ENCODE assay signal across 9 cellular contexts in genomic region chr18:9109523-9109922, GRCh38. TPM values are rescaled to one million over a fixed set of nuclear protein-coding genes. Genes with fewer than 3 reads are reported as not detected.
DNase-seq lines count a peak whose midpoint lies in the region; ATAC-seq and TF ChIP-seq lines count a peak whose summit lies in the region.
"Had no signal": no experiment of that assay in that cellular context is flagged by ENCODE, and none has a peak within 500 bp of the region (broad histone marks: within the 10 kb centered on the region; RNA-seq: fewer than 3 reads in every experiment).

No MANE protein-coding gene starts in this region.

- no peak overlapping the region for H4K8ac ChIP-seq in H9 (replicated peaks; ENCODE audit: insufficient read length, low read depth, low read length)
- no peak overlapping the region for H4K8ac ChIP-seq in neuronal stem cell (ENCODE audit: low read depth, low read length)

- TF ChIP-seq CTCF in H9 (conservative IDR thresholded peaks at IDR 0.05) (no peak), fibroblast of mammary gland (conservative IDR thresholded peaks at IDR 0.05; ENCODE audit: control insufficient read depth, insufficient read depth, low read depth, low read length) (no peak), RWPE1 (conservative IDR thresholded peaks at IDR 0.05; ENCODE audit: low read depth) (no peak)

- H4K20me1 ChIP-seq in H9 (ENCODE audit: control insufficient read depth, insufficient read depth, insufficient read length) = no peaks in the 10 kb centered on the region

- H3K27me3 Mint-ChIP-seq in H9 (ENCODE audit: low read depth) = no peaks in the 10 kb centered on the region
- H3K27me3 Mint-ChIP-seq in T-helper 17 cell = no peaks in the 10 kb centered on the region

- no peak overlapping the region for H2BK12ac ChIP-seq in H9 (ENCODE audit: insufficient read length, low read depth, low read length)
- no peak overlapping the region for H2BK12ac ChIP-seq in neuronal stem cell (ENCODE audit: low read length)

- H3K14ac ChIP-seq in H9 (ENCODE audit: insufficient read depth, low read length) = no peak overlapping the region
- H3K14ac ChIP-seq in neuronal stem cell (ENCODE audit: low read length) = no peak overlapping the region

- H3K23me2 ChIP-seq in H9 (ENCODE audit: insufficient read length, low read depth, low read length, poor library complexity, severe bottlenecking) = no peaks in the 10 kb centered on the region

- H2AFZ ChIP-seq in H9 (ENCODE audit: low read length) (no peak overlapping the region), neuronal stem cell (ENCODE audit: low read length) (no peak overlapping the region)

- peaks cover 67% of the 10 kb centered on the region for H3K79me2 ChIP-seq in H9 (ENCODE audit: insufficient read depth, low read length)

- H2BK15ac ChIP-seq in H9 (ENCODE audit: low read depth, low read length) (no peak overlapping the region), neuronal stem cell (ENCODE audit: low read length) (no peak overlapping the region)

- no peak overlapping the region for H2BK5ac ChIP-seq in H9 (ENCODE audit: insufficient read length, low read length)
- no peak overlapping the region for H2BK5ac ChIP-seq in neuronal stem cell (ENCODE audit: low read length)

- H3K4me1 ChIP-seq in H9 (ENCODE audit: insufficient read depth, low read length) (peaks cover 4% of the 10 kb centered on the region; the same call in 1 of the 2 replicates), neuronal stem cell (ENCODE audit: control insufficient read depth in 2 of 2, insufficient read depth in 1 of 2, low read depth in 1 of 2, low read length in 2 of 2) (peaks cover 6 to 19% of the 10 kb centered on the region in 2 donors)

- peaks cover 1 to 85% of the 10 kb centered on the region in 2 donors for H3K36me3 ChIP-seq in neuronal stem cell (replicated peaks in 1 of 2; ENCODE audit: control insufficient read depth in 2 of 2, insufficient read depth in 2 of 2, low read length in 2 of 2)
- H3K36me3 ChIP-seq: tibial nerve had no signal

- peaks cover 71 to 77% of the 10 kb centered on the region in 2 experiments for H3K4me1 Mint-ChIP-seq in H9
- H3K4me1 Mint-ChIP-seq in T-helper 17 cell = peaks cover 63% of the 10 kb centered on the region

- WGBS in H9 (ENCODE audit: extremely low coverage, insufficient read length, low lambda C conversion rate) = no CpG with 5 or more reads among the region's 4 CpGs
- WGBS in neuronal stem cell (ENCODE audit: extremely low coverage in 2 of 2, insufficient read length in 2 of 2, insufficient replicate concordance in 1 of 2), 2 donors = no CpG with 5 or more reads among the region's 4 CpGs

- H2AK5ac ChIP-seq in H9 (ENCODE audit: insufficient read length, low read length) (no peak overlapping the region), neuronal stem cell (ENCODE audit: low read depth, low read length) (no peak overlapping the region)

- H3K79me1 ChIP-seq in H9 (ENCODE audit: insufficient read depth, low read depth, low read length, poor library complexity, severe bottlenecking) (peaks cover 3% of the 10 kb centered on the region), neuronal stem cell (ENCODE audit: low read depth, low read length) (no peaks in the 10 kb centered on the region)

- no peak overlapping the region for H3K23ac ChIP-seq in H9 (ENCODE audit: insufficient read length, low read depth, low read length)
- H3K23ac ChIP-seq in neuronal stem cell (ENCODE audit: low read depth, low read length, poor library complexity) = no peak overlapping the region

- H3K9me3 ChIP-seq in H9 (ENCODE audit: control insufficient read depth, low read depth, low read length) (no peaks in the 10 kb centered on the region), T-helper 17 cell (ENCODE audit: control insufficient read depth, low read length, poor library complexity, severe bottlenecking) (no peaks in the 10 kb centered on the region), neuronal stem cell (replicated peaks in 1 of 2; ENCODE audit: control insufficient read depth in 2 of 2, insufficient read depth in 1 of 2, low read depth in 1 of 2, low read length in 2 of 2) (peaks cover 0 to 5% of the 10 kb centered on the region in 2 donors)
- H3K9me3 ChIP-seq: tibial nerve had no signal

- H3K4ac ChIP-seq in H9 (ENCODE audit: low read depth, low read length) (no peak overlapping the region), neuronal stem cell (ENCODE audit: low read length) (no peak overlapping the region)

- H2BK120ac ChIP-seq in H9 (ENCODE audit: low read depth, low read length, poor library complexity, severe bottlenecking) = no peak overlapping the region
- no peak overlapping the region for H2BK120ac ChIP-seq in neuronal stem cell (ENCODE audit: low read depth, low read length)

- no peaks in the 10 kb centered on the region for H3K27me3 ChIP-seq in H9 (ENCODE audit: insufficient read depth, low read length)
- H3K27me3 ChIP-seq in neuronal stem cell (ENCODE audit: control insufficient read depth in 3 of 3, insufficient read depth in 3 of 3, low read depth in 1 of 3, low read length in 3 of 3) = no peaks in the 10 kb centered on the region
- H3K27me3 ChIP-seq: tibial nerve had no signal

- H3K36me3 Mint-ChIP-seq in H9 (ENCODE audit: insufficient read depth in 1 of 3, low read depth in 3 of 3) (peaks cover 17 to 22% (median 19%) of the 10 kb centered on the region in 3 experiments; a peak in 6 of 7 replicates), T-helper 17 cell (ENCODE audit: low read depth) (peaks cover 3% of the 10 kb centered on the region)

- no peak overlapping the region for H4K91ac ChIP-seq in H9 (ENCODE audit: insufficient read length, low read depth, low read length)
- H4K91ac ChIP-seq in neuronal stem cell (ENCODE audit: low read depth, low read length, poor library complexity) = no peak overlapping the region

- POLR2A ChIA-PET in RWPE1 (lab: Yijun Ruan, JAX; ENCODE audit: low non-redundant PET) = no interaction called here

- H3K56ac ChIP-seq in H9 (ENCODE audit: insufficient read length, low read depth, low read length) = no peak overlapping the region

- H3K27ac Mint-ChIP-seq in H9 (peak overlapping the region in 2 of 3 experiments; percentile 3 to 71; a peak in 3 of 7 replicates), T-helper 17 cell (peak overlapping the region; percentile 99)

- no peak overlapping the region for H4K5ac ChIP-seq in H9 (ENCODE audit: insufficient read length, low read depth, low read length)

- H2BK20ac ChIP-seq in H9 (ENCODE audit: low read depth, low read length, poor library complexity, severe bottlenecking) = no peak overlapping the region

- H3K18ac ChIP-seq in H9 (ENCODE audit: insufficient read length, low read depth, low read length) = no peak overlapping the region
- no peak overlapping the region for H3K18ac ChIP-seq in neuronal stem cell (ENCODE audit: low read length)

- peak overlapping the region in 1 of 2 experiments; percentile 35; a peak in 1 of 5 replicates for H3K4me3 Mint-ChIP-seq in H9
- peak overlapping the region; percentile 66 for H3K4me3 Mint-ChIP-seq in T-helper 17 cell

- no peak for DNase-seq in H9
- DNase-seq in T-helper 17 cell = no peak
- DNase-seq in fibroblast of mammary gland (ENCODE audit: low read depth) = peak; percentile 68
- DNase-seq in stimulated activated naive CD4-positive, alpha-beta T cell (lab: John Stamatoyannopoulos, UW) = no peak
- DNase-seq in RWPE1 (ENCODE audit: low spot score) = no peak
- DNase-seq in neuronal stem cell (ENCODE audit: low spot score) = no peak
- no peak for DNase-seq in DMS79 (lab: John Stamatoyannopoulos, UW)

- H3K27ac ChIP-seq in H9 (ENCODE audit: insufficient read length, low read depth, low read length) = no peak overlapping the region
- H3K27ac ChIP-seq in skin epidermis = peak overlapping the region in 12 of 21 experiments; percentile 10 to 76 (median 32)
- no peak overlapping the region for H3K27ac ChIP-seq in RWPE1
- no peak overlapping the region for H3K27ac ChIP-seq in neuronal stem cell (replicated peaks; ENCODE audit: low read length)

- H3K9me3 Mint-ChIP-seq in H9 = no peaks in the 10 kb centered on the region

- ATAC-seq in T-helper 17 cell = peak; percentile 14

- H3K4me3 ChIP-seq in fibroblast of mammary gland (ENCODE audit: control insufficient read depth, low read depth, low read length) (no peak overlapping the region), skin epidermis (no peak overlapping the region), neuronal stem cell (ENCODE audit: low read length in 2 of 2) (no peak overlapping the region)
- H3K4me3 ChIP-seq: tibial nerve had no signal

- CTCF ChIA-PET in RWPE1 (lab: Yijun Ruan, JAX) = interaction anchor here (0.6 kb wide), 2 partner anchors 37 to 42 kb away, joined by 3 to 4 read pairs; no protein-coding TSS in a partner anchor

- no peak overlapping the region for H3K4me2 ChIP-seq in H9 (ENCODE audit: insufficient read depth, insufficient read length, low read length)
- H3K4me2 ChIP-seq in neuronal stem cell (ENCODE audit: insufficient read depth, low read length, poor library complexity, severe bottlenecking) = no peak overlapping the region

- H3T11ph ChIP-seq in H9 (ENCODE audit: low read length) = no peak overlapping the region

- H3K9ac ChIP-seq in H9 (ENCODE audit: extremely low read depth, insufficient read length, low read length) (no peak overlapping the region), neuronal stem cell (ENCODE audit: low read depth, low read length, poor library complexity) (no peak overlapping the region)

RNA-seq across cellular contexts. Expression of gene NDUFV2, which starts 7.0 kb away (rescaled TPM):
- total RNA-seq in H9 (2021) = 206 and 207 TPM in 2 replicates
- total RNA-seq in T-helper 17 cell = 100 to 1,000 TPM; 222 to 231 TPM
- polyA plus RNA-seq in neuronal stem cell (2013, experiment 1 of 2) = 208 TPM
- 218 TPM for polyA plus RNA-seq in neuronal stem cell (2013, experiment 2 of 2)

RNA-seq across cellular contexts. Expression of gene ANKRD12, which starts 27.1 kb away (rescaled TPM):
- total RNA-seq in H9 (2021) = 36.0 and 38.9 TPM in 2 replicates
- 100 to 1,000 TPM; 191 to 257 TPM for total RNA-seq in T-helper 17 cell
- 42.6 TPM for polyA plus RNA-seq in neuronal stem cell (2013, experiment 1 of 2)
- polyA plus RNA-seq in neuronal stem cell (2013, experiment 2 of 2) = 44.5 TPM

Comparison
In these comparisons a context has a peak if more than half of its experiments do, and no peak if none do; other contexts are left out.
1. H3K27ac ChIP-seq: peak in skin epidermis (12 of 21); none in H9 (single experiment), RWPE1 (single experiment) and neuronal stem cell (single experiment).